Comparison of ENCODE assay signal across 9 cellular contexts in the genomic region with DNA sequence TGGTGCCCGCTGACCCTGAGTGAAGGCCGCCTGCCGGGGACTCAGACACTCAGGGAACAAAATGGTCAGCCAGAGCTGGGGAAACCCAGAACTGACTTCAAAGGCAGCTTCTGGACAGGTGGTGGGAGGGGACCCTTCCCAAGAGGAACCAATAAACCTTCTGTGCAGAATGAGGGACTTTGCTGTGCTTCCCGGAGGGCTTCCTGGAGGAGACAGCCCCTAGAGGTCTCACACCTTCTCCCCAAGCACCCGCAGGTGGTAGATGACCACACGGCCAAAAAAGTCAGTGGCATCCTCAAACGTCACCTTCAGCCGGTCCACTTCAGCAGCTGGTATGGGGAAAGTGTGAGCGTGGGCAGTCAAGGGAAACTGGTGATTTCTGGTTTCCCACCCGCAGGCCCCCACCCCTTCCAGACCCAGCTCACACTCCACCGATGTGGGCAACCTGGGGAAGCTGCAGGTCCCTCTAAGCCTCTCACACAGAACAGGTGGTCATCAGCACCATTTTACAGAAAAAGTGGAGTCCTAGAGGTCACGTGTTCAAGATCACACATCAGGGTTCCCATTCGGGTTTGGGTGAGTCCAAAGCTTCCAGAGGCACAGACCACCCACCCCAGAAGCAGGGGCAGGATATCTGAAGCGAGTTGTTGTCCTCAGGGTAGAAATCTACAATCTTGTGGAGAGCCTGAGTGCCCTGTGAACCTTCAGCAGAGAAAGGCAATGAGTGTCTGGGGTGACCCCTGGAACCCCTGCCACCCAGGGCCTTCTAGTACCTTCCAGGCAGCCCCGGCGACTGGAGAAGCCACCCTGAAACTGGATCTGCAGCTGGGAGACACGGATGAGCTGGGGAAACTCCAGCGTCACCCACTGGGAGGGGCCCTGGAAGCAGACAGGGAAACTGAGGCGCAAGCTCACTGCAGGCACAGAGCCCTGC. TPM values are rescaled to one million over a fixed set of nuclear protein-coding genes. Genes with fewer than 3 reads are reported as not detected.
DNase-seq lines count a peak whose midpoint lies in the region; ATAC-seq and TF ChIP-seq lines count a peak whose summit lies in the region.
"Had no signal": no experiment of that assay in that cellular context is flagged by ENCODE, and none has a peak within 500 bp of the region (broad histone marks: within the 10 kb centered on the region; RNA-seq: fewer than 3 reads in every experiment).

No MANE protein-coding gene starts in this region.

- peak overlapping the region; percentile 84 for H3K4me3 ChIP-seq in ACC112 (ENCODE audit: low read depth, low read length)
- H3K4me3 ChIP-seq in HUES48 (ENCODE audit: low read depth, low read length) = peak overlapping the region; percentile 76
- peak overlapping the region; percentile 64 to 77 (median 69) for H3K4me3 ChIP-seq in breast epithelium
- H3K4me3 ChIP-seq in mucosa of stomach (ENCODE audit: low read length) = no peak overlapping the region

- no peak overlapping the region for H2AFZ ChIP-seq in ACC112 (ENCODE audit: low read length, unreplicated experiment)

- ATAC-seq in GM21381 (IDR thresholded peaks at IDR 0.05; ENCODE audit: unreplicated experiment) = no peak
- ATAC-seq in GM19467 (IDR thresholded peaks at IDR 0.05; ENCODE audit: unreplicated experiment) = no peak

- peaks cover 3% of the 10 kb centered on the region; the same call in 1 of the 2 replicates for H3K27me3 ChIP-seq in ACC112 (ENCODE audit: insufficient read depth, low read length)
- peaks cover 32% of the 10 kb centered on the region for H3K27me3 ChIP-seq in HUES48 (ENCODE audit: control insufficient read depth, insufficient read depth, low read length)
- H3K27me3 ChIP-seq in breast epithelium = no peaks in the 10 kb centered on the region
- H3K27me3 ChIP-seq in mucosa of stomach (ENCODE audit: control insufficient read depth, insufficient read depth, low read length) = peaks cover 11% of the 10 kb centered on the region

- H3K9ac ChIP-seq in HUES48 (ENCODE audit: low read depth, low read length) = no peak overlapping the region
- peak overlapping the region; percentile 84 for H3K9ac ChIP-seq in mucosa of stomach (ENCODE audit: low read length)

- TF ChIP-seq CTCF in breast epithelium (IDR thresholded peaks at IDR 0.05) = no peak
- TF ChIP-seq CTCF in GM13977 (IDR thresholded peaks at IDR 0.05; ENCODE audit: extremely low read depth, insufficient read depth, missing control alignments) = no peak

- H3K79me2 ChIP-seq in ACC112 (ENCODE audit: control insufficient read depth, insufficient read depth, low read length, unreplicated experiment) = peaks cover 5% of the 10 kb centered on the region

- intact Hi-C loops in breast epithelium (cut with DNase I; ENCODE audit: low total_unique reads) = no loop called here

- no peak for DNase-seq in breast epithelium (ENCODE audit: low spot score in 2 of 2)
- DNase-seq in HEK293T (ENCODE audit: extremely low spot score) = no peak
- DNase-seq in GM13977 (ENCODE audit: low spot score) = no peak

- H3K4me1 ChIP-seq in ACC112 (ENCODE audit: control insufficient read depth, insufficient read depth, low read length, unreplicated experiment) (peaks cover 5% of the 10 kb centered on the region), HUES48 (ENCODE audit: control insufficient read depth, insufficient read depth, low read length) (no peaks in the 10 kb centered on the region), breast epithelium (peaks cover 0 to 10% of the 10 kb centered on the region in 2 donors), mucosa of stomach (ENCODE audit: control insufficient read depth, insufficient read depth, low read length) (peaks cover 18% of the 10 kb centered on the region)

- H3K9me3 ChIP-seq in HUES48 (ENCODE audit: control insufficient read depth, insufficient read depth, low read length) (no peaks in the 10 kb centered on the region), breast epithelium (no peaks in the 10 kb centered on the region), mucosa of stomach (ENCODE audit: control insufficient read depth, low read length) (no peaks in the 10 kb centered on the region)

- 0 out of 2 replicates have a peak overlapping the region, but pooled peaks have one; percentile 57 for H3K27ac ChIP-seq in ACC112 (ENCODE audit: low read depth, low read length)
- no peak overlapping the region for H3K27ac ChIP-seq in HUES48 (ENCODE audit: low read depth, low read length)
- H3K27ac ChIP-seq in breast epithelium = peak overlapping the region; percentile 64 to 85

- in situ Hi-C loops in GM13977 (cut with MboI; ENCODE audit: low pct_unique_long_range_greater_than_20kb, low sequenced_read_pairs, unreplicated experiment) = no loop called here

- H3K36me3 ChIP-seq in ACC112 (ENCODE audit: insufficient read depth, low read length) (no peaks in the 10 kb centered on the region), HUES48 (ENCODE audit: control insufficient read depth, insufficient read depth, low read length) (peaks cover 33% of the 10 kb centered on the region), breast epithelium (no peaks in the 10 kb centered on the region), mucosa of stomach (ENCODE audit: control insufficient read depth, insufficient read depth, low read length) (no peaks in the 10 kb centered on the region)

- CTCF ChIA-PET in HEK293T (lab: Yijun Ruan, JAX) = interaction anchor here (0.9 to 1.0 kb wide), 2 partner anchors 14 to 16 kb away, joined by 3 read pairs; no protein-coding TSS in a partner anchor

- no peak for TF ChIP-seq POLR2A in breast epithelium (IDR thresholded peaks at IDR 0.05)

- POLR2A ChIA-PET in HEK293T (lab: Yijun Ruan, JAX) = interaction anchor here (0.9 to 3.6 kb wide), 4 partner anchors 9 to 33 kb away, joined by 3 to 46 read pairs (median 6); a partner anchor contains a TSS

TF ChIP-seq in HEK293T, 16 proteins besides CTCF, POLR2A, EP300 and RAD21:
- no peak for TF ChIP-seq L3MBTL2 (conservative IDR thresholded peaks at IDR 0.05)

RNA-seq across cellular contexts. Expression of a gene that starts 1.2 kb away (rescaled TPM):
- total RNA-seq in breast epithelium = 10 to 100 TPM; 19.8 to 24.1 (median 21.6) TPM

RNA-seq across cellular contexts. Expression of a gene that starts 9.8 kb away (rescaled TPM):
- total RNA-seq in breast epithelium = not detected
- total RNA-seq: myocyte had no signal

RNA-seq across cellular contexts. Expression of a gene that starts 9.9 kb away (rescaled TPM):
- 10 to 100 TPM; 43.9 to 51.1 (median 47.7) TPM for total RNA-seq in breast epithelium

RNA-seq across cellular contexts. Expression of a gene that starts 10.0 kb away (rescaled TPM):
- total RNA-seq in breast epithelium = 10 to 100 TPM; 15.2 to 18.0 (median 16.7) TPM

RNA-seq across cellular contexts. Expression of a gene that starts 31.9 kb away (rescaled TPM):
- under 1 TPM in 2 of 3 donors, not detected in 1; 0.59 to 0.64 TPM for total RNA-seq in breast epithelium
- total RNA-seq: myocyte had no signal
